Comparison of ENCODE assay signal across 24 cellular contexts in the genomic region with DNA sequence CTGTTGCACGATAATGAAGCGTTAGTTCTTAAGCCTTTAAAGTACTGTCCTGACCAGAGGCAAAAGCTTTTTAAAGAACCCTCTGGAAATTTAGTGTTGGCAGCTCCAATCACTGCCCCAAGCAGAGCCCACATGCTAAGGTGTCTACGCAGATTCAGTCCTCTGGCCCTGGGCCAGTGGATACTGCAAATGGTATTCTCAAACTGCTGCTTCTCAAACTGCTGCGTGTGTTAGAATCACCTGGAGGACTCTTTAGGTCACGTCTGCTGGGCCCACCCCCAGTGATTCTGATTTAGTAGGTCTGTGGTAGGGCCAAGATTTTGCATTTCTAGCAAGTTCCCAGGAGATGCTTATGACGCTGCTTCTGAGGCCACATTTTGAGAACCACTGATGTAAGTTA.
DNase-seq lines count a peak whose midpoint lies in the region; ATAC-seq and TF ChIP-seq lines count a peak whose summit lies in the region.
"Had no signal": no experiment of that assay in that cellular context is flagged by ENCODE, and none has a peak within 500 bp of the region (broad histone marks: within the 10 kb centered on the region; RNA-seq: fewer than 3 reads in every experiment).

No MANE protein-coding gene starts in this region.

- no peaks in the 10 kb centered on the region for H3K9me3 Mint-ChIP-seq in HFFc6
- no peaks in the 10 kb centered on the region; the same call in none of the 2 replicates for H3K9me3 Mint-ChIP-seq in WTC11
- H3K9me3 Mint-ChIP-seq: CD4-positive, alpha-beta memory T cell had no signal

- no peak overlapping the region for H3K27ac ChIP-seq in Karpas-422 (ENCODE audit: low read length)
- no peak overlapping the region for H3K27ac ChIP-seq in trophoblast cell (ENCODE audit: low read depth, low read length)
- H3K27ac ChIP-seq in right atrium auricular region = no peak overlapping the region
- H3K27ac ChIP-seq: KMS-11, PC-9, RWPE1 had no signal

- no peaks in the 10 kb centered on the region for H3K79me2 ChIP-seq in Karpas-422 (ENCODE audit: low read length)
- peaks cover 4% of the 10 kb centered on the region for H3K79me2 ChIP-seq in trophoblast cell (ENCODE audit: control insufficient read depth, insufficient read depth, low read length, poor library complexity)

- no peak overlapping the region for H2AFZ ChIP-seq in Karpas-422 (ENCODE audit: low read length)
- no peak overlapping the region for H2AFZ ChIP-seq in trophoblast cell (ENCODE audit: insufficient read depth, low read length, poor library complexity)
- H2AFZ ChIP-seq: PC-9 had no signal

- DNase-seq in HFFc6 = no peak
- DNase-seq in Karpas-422 = peak; percentile 20
- DNase-seq in WTC11 (ENCODE audit: low spot score) = no peak
- no peak for DNase-seq in trophoblast cell
- DNase-seq in kidney tubule cell (ENCODE audit: low spot score) = no peak
- no peak for DNase-seq in right atrium auricular region (ENCODE audit: low spot score)
- no peak for DNase-seq in HAP-1 (ENCODE audit: low spot score in 2 of 2)
- DNase-seq: C1 segment of cervical spinal cord; Caco-2; CD4-positive, alpha-beta memory T cell; DMS79 treated with DMSO at 0.1 percent for 48 hours; NCI-H1048; NCI-H1417; NCI-H1694; NCI-H2081; NCI-H226; NCI-H510A; NK-92 treated with Interleukin-12 subunit alpha and Interleukin-12 subunit beta, amount 100 ng/mL, for 24 hours; PC-9; SHP77 had no signal

- H3K36me3 Mint-ChIP-seq in HFFc6 (ENCODE audit: low read depth) (no peaks in the 10 kb centered on the region), WTC11 (peaks cover 6% of the 10 kb centered on the region; the same call in 1 of the 2 replicates)
- H3K36me3 Mint-ChIP-seq: CD4-positive, alpha-beta memory T cell; IgD-negative memory B cell had no signal

- POLR2A ChIA-PET in WTC11 (lab: Charles Lee) = no interaction called here

- peak overlapping the region; percentile 59 for H3K4ac ChIP-seq in trophoblast cell (ENCODE audit: low read depth, low read length)

- H3K14ac ChIP-seq in trophoblast cell (ENCODE audit: low read length) = no peak overlapping the region

- H4K8ac ChIP-seq in trophoblast cell (ENCODE audit: low read depth, low read length) = no peak overlapping the region

- H3K27ac Mint-ChIP-seq in HFFc6 = peak overlapping the region; percentile 36; the same call in 1 of the 2 replicates
- H3K27ac Mint-ChIP-seq in WTC11 = peak overlapping the region; percentile 63
- H3K27ac Mint-ChIP-seq: IgD-negative memory B cell had no signal

- no peak overlapping the region for H4K91ac ChIP-seq in trophoblast cell (ENCODE audit: low read depth, low read length)

- H3K4me1 ChIP-seq in Karpas-422 (ENCODE audit: low read length) (no peaks in the 10 kb centered on the region), trophoblast cell (ENCODE audit: control insufficient read depth in 1 of 2, insufficient read depth in 2 of 2, low read length in 2 of 2) (peaks cover 5 to 6% of the 10 kb centered on the region in 2 experiments), right atrium auricular region (no peaks in the 10 kb centered on the region), HAP-1 (peaks cover 15% of the 10 kb centered on the region)
- H3K4me1 ChIP-seq: Caco-2 had no signal

- H3K4me3 Mint-ChIP-seq in HFFc6 (no peak overlapping the region), WTC11 (no peak overlapping the region)
- H3K4me3 Mint-ChIP-seq: CD4-positive, alpha-beta memory T cell; IgD-negative memory B cell had no signal

- ATAC-seq in WTC11 = peak; percentile 63
- no peak for ATAC-seq in HG03432 (IDR thresholded peaks at IDR 0.05; ENCODE audit: unreplicated experiment)

- H3K9me3 ChIP-seq in Karpas-422 (ENCODE audit: low read length) (no peaks in the 10 kb centered on the region), trophoblast cell (ENCODE audit: insufficient read depth, low read depth, low read length) (no peaks in the 10 kb centered on the region), right atrium auricular region (no peaks in the 10 kb centered on the region), HAP-1 (no peaks in the 10 kb centered on the region)
- H3K9me3 ChIP-seq: Caco-2 had no signal

- no peak overlapping the region for H2BK5ac ChIP-seq in trophoblast cell (ENCODE audit: low read depth, low read length, poor library complexity)

- WGBS in trophoblast cell (ENCODE audit: extremely low coverage, insufficient coverage, insufficient read length) = no CpG with 5 or more reads among the region's 6 CpGs

- H4K20me1 ChIP-seq in Karpas-422 (ENCODE audit: insufficient read depth, low read depth, low read length) = no peaks in the 10 kb centered on the region

- H3K4me2 ChIP-seq in Karpas-422 (ENCODE audit: low read depth, low read length, poor library complexity, severe bottlenecking) (no peak overlapping the region), trophoblast cell (ENCODE audit: low read length) (no peak overlapping the region)
- H3K4me2 ChIP-seq: KMS-11, PC-9 had no signal

- no peak overlapping the region for H3K4me3 ChIP-seq in Karpas-422 (ENCODE audit: low read length)
- H3K4me3 ChIP-seq in trophoblast cell (ENCODE audit: low read depth, low read length) = no peak overlapping the region
- H3K4me3 ChIP-seq in right atrium auricular region = no peak overlapping the region
- H3K4me3 ChIP-seq in HAP-1 = no peak overlapping the region
- H3K4me3 ChIP-seq: PC-9 had no signal

- H2AK5ac ChIP-seq in trophoblast cell (ENCODE audit: low read length) = no peak overlapping the region

- H3K4me1 Mint-ChIP-seq in HFFc6 (ENCODE audit: low read depth) (peaks cover 27% of the 10 kb centered on the region), WTC11 (peaks cover 26% of the 10 kb centered on the region)
- H3K4me1 Mint-ChIP-seq: CD4-positive, alpha-beta memory T cell had no signal

- H3K9ac ChIP-seq in Karpas-422 (ENCODE audit: low read length) (no peak overlapping the region), trophoblast cell (ENCODE audit: low read length) (no peak overlapping the region)
- H3K9ac ChIP-seq: KMS-11 had no signal

- no peaks in the 10 kb centered on the region for H3K27me3 ChIP-seq in Karpas-422 (ENCODE audit: low read length)
- no peaks in the 10 kb centered on the region for H3K27me3 ChIP-seq in trophoblast cell (ENCODE audit: insufficient read depth, low read length)
- no peaks in the 10 kb centered on the region for H3K27me3 ChIP-seq in right atrium auricular region
- no peaks in the 10 kb centered on the region for H3K27me3 ChIP-seq in HAP-1 (ENCODE audit: low read depth)

- no peak overlapping the region for H2BK12ac ChIP-seq in trophoblast cell (ENCODE audit: low read length)

- H3K23ac ChIP-seq in trophoblast cell (ENCODE audit: low read length) = no peak overlapping the region

- H3K79me1 ChIP-seq in trophoblast cell (ENCODE audit: low read length) = no peaks in the 10 kb centered on the region

- peak overlapping the region; percentile 62 for H3K18ac ChIP-seq in trophoblast cell (ENCODE audit: low read length)

- CTCF ChIA-PET in WTC11 (lab: Charles Lee) = interaction anchor here (1.5 kb wide), 1 partner anchor 15 kb away, joined by 3 read pairs; no protein-coding TSS in a partner anchor

- no peaks in the 10 kb centered on the region for H3K36me3 ChIP-seq in Karpas-422 (ENCODE audit: insufficient read depth, low read length)
- H3K36me3 ChIP-seq in trophoblast cell (ENCODE audit: control insufficient read depth in 1 of 2, insufficient read depth in 2 of 2, low read length in 2 of 2) = peaks cover 0 to 2% of the 10 kb centered on the region in 2 experiments
- H3K36me3 ChIP-seq in right atrium auricular region = no peaks in the 10 kb centered on the region
- H3K36me3 ChIP-seq in HAP-1 (replicated peaks) = no peaks in the 10 kb centered on the region

- in situ Hi-C loops in HAP-1 (cut with MboI; ENCODE audit: low sequenced_read_pairs) = no loop called here

- H4K12ac ChIP-seq in trophoblast cell (ENCODE audit: low read depth, low read length) = no peak overlapping the region

- H3K9me2 ChIP-seq in Karpas-422 (replicated peaks; ENCODE audit: insufficient read depth, low read length) = no peaks in the 10 kb centered on the region

- H3K27me3 Mint-ChIP-seq in HFFc6 (ENCODE audit: insufficient read depth) (no peaks in the 10 kb centered on the region), WTC11 (ENCODE audit: low read depth) (no peaks in the 10 kb centered on the region)
- H3K27me3 Mint-ChIP-seq: IgD-negative memory B cell had no signal

- no peak overlapping the region for H2BK120ac ChIP-seq in trophoblast cell (ENCODE audit: insufficient read depth, low read length, poor library complexity)

- no peak for TF ChIP-seq CTCF in HFFc6 (IDR thresholded peaks at IDR 0.05)
- no peak for TF ChIP-seq CTCF in WTC11 (IDR thresholded peaks at IDR 0.05)
- TF ChIP-seq CTCF in right atrium auricular region (IDR thresholded peaks at IDR 0.05) = no peak

TF ChIP-seq in WTC11, 78 proteins besides CTCF, POLR2A, EP300 and RAD21 (continues in another document):
- TF ChIP-seq CREB1 (CRISPR knock-in tag; IDR thresholded peaks at IDR 0.05) (no peak), FOXP1 (CRISPR knock-in tag; IDR thresholded peaks at IDR 0.05; ENCODE audit: borderline replicate concordance) (no peak), JAZF1 (CRISPR knock-in tag; IDR thresholded peaks at IDR 0.05) (no peak), IRF1 (CRISPR knock-in tag; IDR thresholded peaks at IDR 0.05) (no peak)
- TF ChIP-seq, protein P1, sequence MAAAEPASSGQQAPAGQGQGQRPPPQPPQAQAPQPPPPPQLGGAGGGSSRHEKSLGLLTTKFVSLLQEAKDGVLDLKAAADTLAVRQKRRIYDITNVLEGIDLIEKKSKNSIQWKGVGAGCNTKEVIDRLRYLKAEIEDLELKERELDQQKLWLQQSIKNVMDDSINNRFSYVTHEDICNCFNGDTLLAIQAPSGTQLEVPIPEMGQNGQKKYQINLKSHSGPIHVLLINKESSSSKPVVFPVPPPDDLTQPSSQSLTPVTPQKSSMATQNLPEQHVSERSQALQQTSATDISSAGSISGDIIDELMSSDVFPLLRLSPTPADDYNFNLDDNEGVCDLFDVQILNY (CRISPR knock-in tag; IDR thresholded peaks at IDR 0.05) = no peak
